ENCODE assay signal across 19 cellular contexts in the genomic region with DNA sequence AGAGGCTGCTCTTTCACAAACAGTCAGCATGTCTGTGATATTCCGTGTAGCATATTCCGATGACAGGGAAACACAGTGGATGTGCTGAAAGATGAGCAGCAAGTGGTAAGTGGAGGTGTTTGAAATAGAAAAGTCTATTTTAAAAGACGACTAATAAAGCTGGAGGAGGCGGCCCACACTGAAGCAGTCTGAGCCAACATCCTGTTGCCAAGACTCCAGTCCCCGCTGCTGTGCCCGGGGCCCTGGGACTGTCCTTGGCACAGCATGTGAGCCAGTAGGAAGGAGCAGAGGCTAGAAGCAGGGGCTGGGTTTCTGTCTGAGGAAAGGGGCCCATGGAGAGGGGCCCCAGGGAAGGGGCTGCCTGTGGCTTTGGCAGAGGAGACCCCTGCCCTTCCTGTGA.
"Had no signal": no experiment of that assay in that cellular context is flagged by ENCODE, and none has a peak within 500 bp of the region (broad histone marks: within the 10 kb centered on the region; RNA-seq: fewer than 3 reads in every experiment).

No MANE protein-coding gene starts in this region.

- FAIRE-seq: endothelial cell of umbilical vein had no signal

- H3K4me3 Mint-ChIP-seq: activated CD4-positive, alpha-beta memory T cell treated with anti-CD3 and anti-CD28 coated beads, Interleukin-2, amount 10 ng/mL, durations not matched to agents 7 days and 5 days; activated naive CD4-positive, alpha-beta T cell treated with anti-CD3 and anti-CD28 coated beads, Interleukin-2, amount 50 U/mL, for 24 hours; activated T-cell treated with anti-CD3 and anti-CD28 coated beads, Interleukin-2, amount 50 U/mL, for 24 hours; naive thymus-derived CD8-positive, alpha-beta T cell; stimulated activated naive CD8-positive, alpha-beta T cell treated with anti-CD3 and anti-CD28 coated beads, Interleukin-15, amount 100 ng/mL, for 72 hours had no signal

- H3K27ac Mint-ChIP-seq: activated CD4-positive, alpha-beta memory T cell treated with anti-CD3 and anti-CD28 coated beads, Interleukin-2, amount 10 ng/mL, durations not matched to agents 7 days and 5 days; activated naive CD4-positive, alpha-beta T cell treated with anti-CD3 and anti-CD28 coated beads, Interleukin-2, amount 50 U/mL, for 24 hours; activated T-cell treated with anti-CD3 and anti-CD28 coated beads, Interleukin-2, amount 50 U/mL, for 24 hours; naive thymus-derived CD8-positive, alpha-beta T cell; stimulated activated naive CD8-positive, alpha-beta T cell treated with anti-CD3 and anti-CD28 coated beads, Interleukin-15, amount 100 ng/mL, for 72 hours had no signal

- H3K27ac ChIP-seq: body of pancreas, colonic mucosa, esophagus squamous epithelium, psoas muscle, right lobe of liver, SK-N-MC, testis, upper lobe of left lung had no signal

- DNase-seq: activated CD4-positive, alpha-beta memory T cell treated with anti-CD3 and anti-CD28 coated beads, Interleukin-2, amount 10 ng/mL, durations not matched to agents 7 days and 5 days; activated CD4-positive, alpha-beta T cell treated with anti-CD3 and anti-CD28 coated beads for 4 hours; activated T-cell treated with anti-CD3 and anti-CD28 coated beads, Interleukin-2, amount 50 U/mL, for 24 hours; body of pancreas; central memory CD4-positive, alpha-beta T cell; colonic mucosa; effector CD8-positive, alpha-beta T cell; esophagus squamous epithelium; glutamatergic neuron; left colon; naive thymus-derived CD8-positive, alpha-beta T cell; psoas muscle; right lobe of liver; stimulated activated naive CD8-positive, alpha-beta T cell treated with anti-CD3 and anti-CD28 coated beads, Interleukin-15, amount 100 ng/mL, for 72 hours; testis had no signal

- H3K27me3 Mint-ChIP-seq: activated CD4-positive, alpha-beta memory T cell treated with anti-CD3 and anti-CD28 coated beads, Interleukin-2, amount 10 ng/mL, durations not matched to agents 7 days and 5 days; stimulated activated naive CD8-positive, alpha-beta T cell treated with anti-CD3 and anti-CD28 coated beads, Interleukin-15, amount 100 ng/mL, for 72 hours had no signal

- H3K9me3 ChIP-seq: body of pancreas, colonic mucosa, esophagus squamous epithelium, psoas muscle, right lobe of liver, testis, upper lobe of left lung had no signal

- H3K4me1 ChIP-seq: body of pancreas, colonic mucosa, esophagus squamous epithelium, psoas muscle, right lobe of liver, testis, upper lobe of left lung had no signal

- ATAC-seq: body of pancreas; left colon; naive thymus-derived CD8-positive, alpha-beta T cell; psoas muscle; right lobe of liver; stimulated activated naive CD8-positive, alpha-beta T cell treated with anti-CD3 and anti-CD28 coated beads, Interleukin-15, amount 100 ng/mL, for 72 hours had no signal

- H3K4me1 Mint-ChIP-seq: activated CD4-positive, alpha-beta memory T cell treated with anti-CD3 and anti-CD28 coated beads, Interleukin-2, amount 10 ng/mL, durations not matched to agents 7 days and 5 days; activated naive CD4-positive, alpha-beta T cell treated with anti-CD3 and anti-CD28 coated beads, Interleukin-2, amount 50 U/mL, for 24 hours; naive thymus-derived CD8-positive, alpha-beta T cell; stimulated activated naive CD8-positive, alpha-beta T cell treated with anti-CD3 and anti-CD28 coated beads, Interleukin-15, amount 100 ng/mL, for 72 hours had no signal

- H3K27me3 ChIP-seq: colonic mucosa, right lobe of liver, testis, upper lobe of left lung had no signal

- H3K36me3 ChIP-seq: colonic mucosa, esophagus squamous epithelium, right lobe of liver, upper lobe of left lung had no signal

- H3K4me3 ChIP-seq: body of pancreas, colonic mucosa, esophagus squamous epithelium, psoas muscle, right lobe of liver, SK-N-MC, testis, upper lobe of left lung had no signal
